17 cellular contexts compared by ENCODE assay signal in the genomic region with DNA sequence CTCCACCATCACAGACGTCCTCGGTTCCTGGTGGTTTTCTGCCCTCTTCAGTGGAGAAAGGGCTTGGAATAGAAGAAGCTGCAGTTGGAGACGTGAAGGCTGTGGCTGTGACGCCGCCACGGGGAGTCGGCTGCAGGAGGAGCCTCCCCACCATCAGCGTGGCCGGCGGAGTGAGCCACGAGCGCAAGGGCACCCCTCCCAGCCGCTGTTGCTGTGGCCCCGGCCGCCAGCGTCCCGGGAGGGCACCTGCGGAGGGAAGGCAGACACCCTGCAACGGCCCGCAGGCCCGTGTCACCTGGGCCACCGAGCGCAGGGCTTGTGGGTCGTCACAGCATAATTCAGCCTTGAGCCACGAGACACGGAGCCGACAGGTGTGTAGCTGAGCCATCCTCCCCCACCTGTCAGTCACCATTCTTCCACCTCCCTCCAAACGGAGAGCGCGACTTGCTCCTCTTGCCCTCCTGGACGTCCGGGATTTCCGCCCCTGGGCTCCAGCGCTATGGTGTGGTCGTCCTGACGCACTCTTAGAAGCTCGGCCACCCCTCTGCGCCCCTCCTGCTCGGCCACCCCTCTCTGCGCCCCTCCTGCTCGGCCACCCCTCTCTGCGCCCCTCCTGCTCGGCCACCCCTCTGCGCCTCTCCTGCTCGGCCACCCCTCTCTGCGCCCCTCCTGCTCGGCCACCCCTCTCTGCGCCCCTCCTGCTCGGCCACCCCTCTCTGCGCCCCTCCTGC.
A peak's percentile ranks its signal among the peaks of the same experiment; 100 is the strongest.
DNase-seq lines count a peak whose midpoint lies in the region; ATAC-seq, FAIRE-seq and TF ChIP-seq lines count a peak whose summit lies in the region.
"Had no signal": no experiment of that assay in that cellular context is flagged by ENCODE, and none has a peak within 500 bp of the region (broad histone marks: within the 10 kb centered on the region; RNA-seq: fewer than 3 reads in every experiment).

No MANE protein-coding gene starts in this region.

- H4K20me1 ChIP-seq in IMR-90 (ENCODE audit: insufficient read depth, low read length) (no peaks in the 10 kb centered on the region), mammary epithelial cell (ENCODE audit: insufficient read depth, low read length) (no peaks in the 10 kb centered on the region)

- POLR2A ChIA-PET in IMR-90 (lab: Charles Lee; ENCODE audit: unreplicated experiment), result no interaction called here

- in situ Hi-C loops in IMR-90 (cut with MboI; ENCODE audit: low sequenced_read_pairs), result no loop called here
- in situ Hi-C loops in mammary epithelial cell (cut with MboI; ENCODE audit: low sequenced_read_pairs in 2 of 2), result no loop called here

- CTCF ChIA-PET in IMR-90 (lab: Yijun Ruan, JAX), result no interaction called here
- CTCF ChIA-PET in mammary epithelial cell (lab: Charles Lee; ENCODE audit: low non-redundant PET), result no interaction called here

- no peak for TF ChIP-seq RAD21 in IMR-90 (IDR thresholded peaks at IDR 0.05; ENCODE audit: low read length)

- DNase-seq in IMR-90, result no peak
- peak; percentile 50 for DNase-seq in kidney
- no peak for DNase-seq in neuronal stem cell (ENCODE audit: low spot score)
- DNase-seq in mammary epithelial cell, result no peak
- DNase-seq in SHP77 treated with DMSO at 0.1 percent for 48 hours (lab: John Stamatoyannopoulos, UW), result no peak
- no peak for DNase-seq in NCI-H1048 (lab: John Stamatoyannopoulos, UW)
- DNase-seq: C1 segment of cervical spinal cord; Calu3; CD4-positive, alpha-beta memory T cell; COR-L47; DMS53; DMS79 treated with DMSO at 0.1 percent for 48 hours; GF-D8 had no signal

- H2AK5ac ChIP-seq in IMR-90 (ENCODE audit: low read depth, low read length) (no peak overlapping the region), neuronal stem cell (ENCODE audit: low read depth, low read length) (peak overlapping the region; percentile 70)

- H2BK120ac ChIP-seq in IMR-90 (ENCODE audit: low read depth, low read length), result no peak overlapping the region
- no peak overlapping the region for H2BK120ac ChIP-seq in neuronal stem cell (ENCODE audit: low read depth, low read length)

- BruUV-seq in IMR-90 (replicated peaks; lab: Mats Ljungman, UMichigan) (no TSS peak), mammary epithelial cell (replicated peaks; lab: Mats Ljungman, UMichigan) (no TSS peak)

- H2BK5ac ChIP-seq in IMR-90 (ENCODE audit: low read depth, low read length, poor library complexity, severe bottlenecking) (no peak overlapping the region), neuronal stem cell (ENCODE audit: low read length) (no peak overlapping the region)

- H3K36me3 ChIP-seq in IMR-90 (ENCODE audit: control insufficient read depth, insufficient read depth, low read length) (no peaks in the 10 kb centered on the region), kidney (ENCODE audit: control insufficient read depth in 1 of 2, insufficient read depth in 2 of 2, low read length in 2 of 2) (no peaks in the 10 kb centered on the region), neuronal stem cell (replicated peaks in 1 of 2; ENCODE audit: control insufficient read depth in 2 of 2, insufficient read depth in 2 of 2, low read length in 2 of 2) (no peaks in the 10 kb centered on the region), mammary epithelial cell (ENCODE audit: insufficient read depth, low read length) (no peaks in the 10 kb centered on the region)

- H3K4me2 ChIP-seq in IMR-90 (ENCODE audit: low read depth, low read length) (no peak overlapping the region), neuronal stem cell (ENCODE audit: insufficient read depth, low read length, poor library complexity, severe bottlenecking) (no peak overlapping the region), mammary epithelial cell (ENCODE audit: insufficient read depth, low read depth, low read length) (no peak overlapping the region)
- H3K4me2 ChIP-seq: GM23338 had no signal

- no peak overlapping the region for H3K14ac ChIP-seq in IMR-90 (replicated peaks; ENCODE audit: low read depth, low read length)
- H3K14ac ChIP-seq in neuronal stem cell (ENCODE audit: low read length), result peak overlapping the region; percentile 63

- no peak overlapping the region for H3K56ac ChIP-seq in IMR-90 (ENCODE audit: extremely low read depth, insufficient read depth, low read length)

- H3K27me3 ChIP-seq in IMR-90 (ENCODE audit: control insufficient read depth, insufficient read depth, low read length) (no peaks in the 10 kb centered on the region), neuronal stem cell (ENCODE audit: control insufficient read depth in 3 of 3, insufficient read depth in 3 of 3, low read depth in 1 of 3, low read length in 3 of 3) (no peaks in the 10 kb centered on the region), mammary epithelial cell (ENCODE audit: insufficient read depth, low read length) (no peaks in the 10 kb centered on the region)

- H4K5ac ChIP-seq in IMR-90 (ENCODE audit: low read depth, low read length), result no peak overlapping the region

- FAIRE-seq in kidney (lab: Jason Lieb, UNC), result no peak
- FAIRE-seq: GM12891, GM18507 had no signal

- dilution Hi-C loops in IMR-90 (cut with HindIII; ENCODE audit: low sequenced_read_pairs, unreplicated experiment) (no loop called here), mammary epithelial cell (cut with HindIII; ENCODE audit: low sequenced_read_pairs) (loop anchor here (5.0 kb wide), 1 partner anchor 87 kb away; no protein-coding TSS in a partner anchor)

- no peak overlapping the region for H2BK20ac ChIP-seq in IMR-90 (ENCODE audit: low read depth, low read length)

- H2AK9ac ChIP-seq in IMR-90 (replicated peaks; ENCODE audit: low read depth, low read length, poor library complexity), result no peak overlapping the region

- H2AFZ ChIP-seq in IMR-90 (replicated peaks; ENCODE audit: low read length, poor library complexity) (peak overlapping the region; percentile 58), neuronal stem cell (ENCODE audit: low read length) (no peak overlapping the region), mammary epithelial cell (ENCODE audit: low read depth, low read length) (no peak overlapping the region)
- H2AFZ ChIP-seq: GM23338 had no signal

- H3K9me3 ChIP-seq in IMR-90 (ENCODE audit: control insufficient read depth, insufficient read depth, low read length) (peaks cover 49% of the 10 kb centered on the region), kidney (ENCODE audit: control insufficient read depth in 1 of 2, low read length in 2 of 2) (peaks cover 0 to 3% of the 10 kb centered on the region in 2 donors), neuronal stem cell (replicated peaks in 1 of 2; ENCODE audit: control insufficient read depth in 2 of 2, insufficient read depth in 1 of 2, low read depth in 1 of 2, low read length in 2 of 2) (peaks cover 0 to 3% of the 10 kb centered on the region in 2 donors), mammary epithelial cell (replicated peaks; ENCODE audit: insufficient read depth, low read length) (peaks cover 20% of the 10 kb centered on the region)

- H3K9me1 ChIP-seq in IMR-90 (ENCODE audit: insufficient read depth, low read length), result no peaks in the 10 kb centered on the region

- no peak for TF ChIP-seq POLR2A in IMR-90 (IDR thresholded peaks at IDR 0.05; ENCODE audit: low read depth, low read length)

- no peak overlapping the region for H4K8ac ChIP-seq in IMR-90 (ENCODE audit: low read depth in 2 of 2, low read length in 2 of 2)
- no peak overlapping the region for H4K8ac ChIP-seq in neuronal stem cell (ENCODE audit: low read depth, low read length)

- H3K27ac ChIP-seq in IMR-90 (ENCODE audit: insufficient read depth, low read length) (no peak overlapping the region), kidney (ENCODE audit: low read depth in 2 of 2, low read length in 2 of 2) (no peak overlapping the region), neuronal stem cell (replicated peaks; ENCODE audit: low read length) (no peak overlapping the region), mammary epithelial cell (ENCODE audit: insufficient read depth, low read depth, low read length) (no peak overlapping the region)

- no peak overlapping the region for H2BK12ac ChIP-seq in neuronal stem cell (ENCODE audit: low read length)

- H3K4ac ChIP-seq in IMR-90 (ENCODE audit: low read depth, low read length) (no peak overlapping the region), neuronal stem cell (ENCODE audit: low read length) (peak overlapping the region; percentile 6)

- TF ChIP-seq CTCF in IMR-90 (conservative IDR thresholded peaks at IDR 0.05; ENCODE audit: low read depth, low read length) (no peak), kidney (IDR thresholded peaks at IDR 0.05; ENCODE audit: borderline replicate concordance, extremely low read depth, insufficient read depth) (no peak), mammary epithelial cell (conservative IDR thresholded peaks at IDR 0.05 in 1 of 2, IDR thresholded peaks at IDR 0.05 in 1 of 2; ENCODE audit: extremely low read depth in 1 of 2, insufficient read depth in 1 of 2, low read depth in 1 of 2, low read length in 2 of 2) (no peak)

- H3K18ac ChIP-seq in IMR-90 (ENCODE audit: low read depth, low read length), result no peak overlapping the region
- peak overlapping the region; percentile 87 for H3K18ac ChIP-seq in neuronal stem cell (ENCODE audit: low read length)

- intact Hi-C loops in IMR-90 (cut with micrococcal nuclease) (no loop called here), kidney (cut with DNase I) (no loop called here), mammary epithelial cell (cut with micrococcal nuclease) (no loop called here)

- H3K4me3 ChIP-seq in IMR-90 (ENCODE audit: insufficient read depth, low read depth, low read length), result no peak overlapping the region
- H3K4me3 ChIP-seq in kidney (ENCODE audit: low read length in 2 of 2), result no peak overlapping the region
- no peak overlapping the region for H3K4me3 ChIP-seq in neuronal stem cell (ENCODE audit: low read length in 2 of 2)
- no peak overlapping the region for H3K4me3 ChIP-seq in mammary epithelial cell (replicated peaks in 1 of 3; ENCODE audit: insufficient read depth in 1 of 3, low read depth in 2 of 3, low read length in 3 of 3)
- H3K4me3 ChIP-seq: GM23338 had no signal

- H3K23ac ChIP-seq in IMR-90 (ENCODE audit: low read depth, low read length), result no peak overlapping the region
- H3K23ac ChIP-seq in neuronal stem cell (ENCODE audit: low read depth, low read length, poor library complexity), result peak overlapping the region; percentile 89

- H3K79me2 ChIP-seq in mammary epithelial cell (ENCODE audit: insufficient read depth, low read length), result no peaks in the 10 kb centered on the region

- no peak overlapping the region for H2BK15ac ChIP-seq in IMR-90 (ENCODE audit: low read depth, low read length)
- peak overlapping the region; percentile 78 for H2BK15ac ChIP-seq in neuronal stem cell (ENCODE audit: low read length)

- H3K79me1 ChIP-seq in IMR-90 (ENCODE audit: low read depth in 1 of 2, low read length in 2 of 2) (no peaks in the 10 kb centered on the region), neuronal stem cell (ENCODE audit: low read depth, low read length) (no peaks in the 10 kb centered on the region)

- H4K91ac ChIP-seq in IMR-90 (ENCODE audit: insufficient read depth, low read depth, low read length), result no peak overlapping the region
- H4K91ac ChIP-seq in neuronal stem cell (ENCODE audit: low read depth, low read length, poor library complexity), result no peak overlapping the region

- no peaks in the 10 kb centered on the region for H3K4me1 ChIP-seq in IMR-90 (ENCODE audit: control insufficient read depth, insufficient read depth, low read length)
- H3K4me1 ChIP-seq in kidney (ENCODE audit: control insufficient read depth in 1 of 2, insufficient read depth in 1 of 2, low read depth in 1 of 2, low read length in 2 of 2), result no peaks in the 10 kb centered on the region
- H3K4me1 ChIP-seq in neuronal stem cell (ENCODE audit: control insufficient read depth in 2 of 2, insufficient read depth in 1 of 2, low read depth in 1 of 2, low read length in 2 of 2), result no peaks in the 10 kb centered on the region
- no peaks in the 10 kb centered on the region for H3K4me1 ChIP-seq in mammary epithelial cell (ENCODE audit: insufficient read depth, low read length)

- WGBS in IMR-90 (ENCODE audit: extremely low coverage in 2 of 2, insufficient read length in 1 of 2), 2 experiments, result 81% methylated on average over 22 of the region's 50 CpGs; no CpG with 5 or more reads in 1 of the 2 experiments
- WGBS in neuronal stem cell (ENCODE audit: extremely low coverage in 2 of 2, insufficient read length in 2 of 2, insufficient replicate concordance in 1 of 2), 2 donors, result no CpG with 5 or more reads among the region's 50 CpGs
- WGBS in mammary epithelial cell (ENCODE audit: low coverage, missing lambda C conversion rate), result 82% methylated on average over 15 of the region's 50 CpGs

- ATAC-seq in IMR-90 (ENCODE audit: low read depth), result no peak
- ATAC-seq: GM23338, HCT116 had no signal

- H3K9ac ChIP-seq in IMR-90 (ENCODE audit: low read depth, low read length) (no peak overlapping the region), kidney (ENCODE audit: low read length in 2 of 2) (no peak overlapping the region), neuronal stem cell (ENCODE audit: low read depth, low read length, poor library complexity) (no peak overlapping the region), mammary epithelial cell (ENCODE audit: insufficient read depth, low read length) (no peak overlapping the region)
